In the genomic region with DNA sequence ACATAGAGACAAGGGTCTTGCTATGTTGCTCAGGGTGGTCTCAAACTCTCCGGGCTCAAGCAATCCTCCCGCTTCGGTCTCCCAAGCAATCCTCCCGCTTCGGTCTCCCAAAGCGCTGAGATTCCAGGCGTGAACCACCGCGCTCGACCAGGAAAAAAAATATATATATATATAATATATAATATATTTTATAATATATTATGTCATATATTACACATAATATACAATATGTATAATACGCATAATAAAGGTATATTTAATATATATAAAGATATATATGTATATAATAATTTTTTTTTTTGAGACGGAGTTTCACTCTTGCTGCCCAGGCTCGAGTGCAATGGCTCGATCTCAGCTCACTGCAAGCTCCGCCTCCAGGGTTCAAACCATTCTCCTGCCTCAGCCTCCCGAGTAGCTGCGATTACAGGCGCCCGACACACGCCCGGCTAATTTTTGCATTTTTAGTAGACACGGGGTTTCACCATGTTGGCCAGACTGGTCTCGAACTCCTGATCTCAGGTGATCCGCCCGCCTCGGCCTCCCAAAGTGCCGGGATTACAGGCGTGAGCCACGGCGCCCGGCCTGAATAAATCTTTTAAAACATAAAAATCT, we compare ENCODE assay signal across 8 cellular contexts. TPM values are rescaled to one million over a fixed set of nuclear protein-coding genes. Genes with fewer than 3 reads are reported as not detected.
A peak's percentile ranks its signal among the peaks of the same experiment; 100 is the strongest.
DNase-seq lines count a peak whose midpoint lies in the region; ATAC-seq, FAIRE-seq and TF ChIP-seq lines count a peak whose summit lies in the region.
"Not testable (repeated sequence)": the region's sequence is repeated elsewhere in the genome, so short reads cannot be mapped to it uniquely, and the experiment has no call there.

No MANE protein-coding gene starts in this region.

- not testable (repeated sequence) for H3K4me1 ChIP-seq in A549; K562 (replicated peaks in 1 of 2; ENCODE audit: control insufficient read depth in 2 of 2, insufficient read depth in 2 of 2, low read length in 2 of 2); heart right ventricle; neuron (ENCODE audit: insufficient read depth, low read length)

- not testable (repeated sequence) for H3K27ac Mint-ChIP-seq in activated CD8-positive, alpha-beta memory T cell treated with anti-CD3 and anti-CD28 coated beads, Interleukin-2, amount 10 ng/mL, durations not matched to agents 7 days and 5 days

- not testable (repeated sequence) for H3K79me2 ChIP-seq in K562 (ENCODE audit: control insufficient read depth, insufficient read depth, low read length)

- not testable (repeated sequence) for TF ChIP-seq POLR2A in A549 (IDR thresholded peaks at IDR 0.05; ENCODE audit: low read length); K562 (conservative IDR thresholded peaks at IDR 0.05)

- H3K4me3 ChIP-seq in A549 (peak overlapping the region; percentile 38), K562 (peak overlapping the region; percentile 21; the same call in 1 of the 2 replicates), heart right ventricle (peak overlapping the region in 7 of 10 donors; percentile 7 to 35 (median 29)), neuron (ENCODE audit: low read length) (peak overlapping the region; percentile 26)

- CTCF ChIA-PET in A549 (lab: Yijun Ruan, JAX); activated CD8-positive, alpha-beta memory T cell treated with anti-CD3 and anti-CD28 coated beads, Interleukin-2, amount 10 ng/mL, durations not matched to agents 7 days and 5 days (lab: Charles Lee); K562 (lab: Yijun Ruan, JAX; ENCODE audit: low intra/inter-chr PET ratio): not testable (repeated sequence)

- 37% methylated on average over 11 of the region's 31 CpGs for WGBS in A549 (ENCODE audit: missing lambda C conversion rate)
- 11% methylated on average over 11 of the region's 31 CpGs for WGBS in K562 (ENCODE audit: insufficient coverage, low coverage, missing lambda C conversion rate)
- 72 to 76% methylated on average over 11 of the region's 31 CpGs for WGBS in heart right ventricle, 2 donors

- H3K4me2 ChIP-seq in A549 (peak overlapping the region; percentile 38; the same call in 1 of the 3 replicates), K562 (ENCODE audit: insufficient read depth, low read length) (peak overlapping the region; percentile 25; the same call in 1 of the 2 replicates)

- H3K9me3 Mint-ChIP-seq in activated CD8-positive, alpha-beta memory T cell treated with anti-CD3 and anti-CD28 coated beads, Interleukin-2, amount 10 ng/mL, durations not matched to agents 7 days and 5 days (ENCODE audit: low read depth): not testable (repeated sequence)

- in situ Hi-C loops in K562 (cut with MboI): loop anchor here (25.0 kb wide), 1 partner anchor 1877 kb away; no protein-coding TSS in a partner anchor

- not testable (repeated sequence) for TF ChIP-seq EP300 in A549 (IDR thresholded peaks at IDR 0.05); K562 (IDR thresholded peaks at IDR 0.05; ENCODE audit: low read length)

- not testable (repeated sequence) for TF ChIP-seq CTCF in A549 (IDR thresholded peaks at IDR 0.05); K562 (IDR thresholded peaks at IDR 0.05 in 2 of 3, conservative IDR thresholded peaks at IDR 0.05 in 1 of 3; ENCODE audit: insufficient read depth in 2 of 3, low read depth in 1 of 3, low read length in 3 of 3); heart right ventricle (IDR thresholded peaks at IDR 0.05)

- H3K9ac ChIP-seq in K562 (ENCODE audit: insufficient read depth in 1 of 2, low read depth in 2 of 2, low read length in 2 of 2): peak overlapping the region in 1 of 2 experiments; percentile 74; a peak in 1 of 4 replicates

- not testable (repeated sequence) for DNase-seq in A549 (ENCODE audit: low read depth in 1 of 2, low spot score in 1 of 2); RCC 7860 (ENCODE audit: low spot score); activated CD8-positive, alpha-beta memory T cell treated with anti-CD3 and anti-CD28 coated beads, Interleukin-2, amount 10 ng/mL, durations not matched to agents 7 days and 5 days; heart right ventricle
- DNase-seq in K562 (ENCODE audit: extremely low read depth in 1 of 4, low spot score in 3 of 4): peak in 1 of 4 experiments; percentile 0

- not testable (repeated sequence) for H3K36me3 Mint-ChIP-seq in activated CD8-positive, alpha-beta memory T cell treated with anti-CD3 and anti-CD28 coated beads, Interleukin-2, amount 10 ng/mL, durations not matched to agents 7 days and 5 days

- not testable (repeated sequence) for TF ChIP-seq RAD21 in A549 (conservative IDR thresholded peaks at IDR 0.05 in 1 of 2, IDR thresholded peaks at IDR 0.05 in 1 of 2); K562 (CRISPR knock-in tag; conservative IDR thresholded peaks at IDR 0.05 in 1 of 2, IDR thresholded peaks at IDR 0.05 in 1 of 2)

- ATAC-seq in A549: peak in 1 of 2 experiments; percentile 5; a peak in 3 of 6 replicates
- ATAC-seq in GM18517 (IDR thresholded peaks at IDR 0.05; ENCODE audit: unreplicated experiment): peak; percentile 18
- ATAC-seq in HG03432 (IDR thresholded peaks at IDR 0.05; ENCODE audit: unreplicated experiment): peak; percentile 13
- peak; percentile 31 for ATAC-seq in activated CD8-positive, alpha-beta memory T cell treated with anti-CD3 and anti-CD28 coated beads, Interleukin-2, amount 10 ng/mL, durations not matched to agents 7 days and 5 days
- ATAC-seq in K562: peak; percentile 42
- ATAC-seq in heart right ventricle: not testable (repeated sequence)

- H3K9me3 ChIP-seq in A549; K562 (replicated peaks; ENCODE audit: control insufficient read depth, insufficient read depth, low read depth, low read length); heart right ventricle; neuron (ENCODE audit: low read length): not testable (repeated sequence)

- H3K27ac ChIP-seq in A549: 0 out of 6 replicates have a peak overlapping the region, but pooled peaks of 1 of the 2 experiments have one; percentile 45
- H3K27ac ChIP-seq in K562 (ENCODE audit: extremely low read depth, low read depth, low read length); heart right ventricle: not testable (repeated sequence)

- H3K27me3 ChIP-seq in K562 (ENCODE audit: control insufficient read depth in 2 of 2, insufficient read depth in 2 of 2, low read length in 2 of 2); heart right ventricle; neuron (ENCODE audit: insufficient read depth, low read length): not testable (repeated sequence)

- not testable (repeated sequence) for H3K27me3 Mint-ChIP-seq in activated CD8-positive, alpha-beta memory T cell treated with anti-CD3 and anti-CD28 coated beads, Interleukin-2, amount 10 ng/mL, durations not matched to agents 7 days and 5 days

- not testable (repeated sequence) for H3K9me1 ChIP-seq in K562 (ENCODE audit: control insufficient read depth, insufficient read depth, low read length)

- H2AFZ ChIP-seq in K562 (ENCODE audit: low read depth, low read length); neuron (ENCODE audit: low read depth, low read length): not testable (repeated sequence)

- H3K4me1 Mint-ChIP-seq in activated CD8-positive, alpha-beta memory T cell treated with anti-CD3 and anti-CD28 coated beads, Interleukin-2, amount 10 ng/mL, durations not matched to agents 7 days and 5 days: not testable (repeated sequence)

- not testable (repeated sequence) for H4K20me1 ChIP-seq in K562 (replicated peaks; ENCODE audit: control insufficient read depth, insufficient read depth, low read length)

- POLR2A ChIA-PET in A549 (lab: Yijun Ruan, JAX); K562 (lab: Yijun Ruan, JAX): not testable (repeated sequence)

- peak overlapping the region; percentile 63 for H3K4me3 Mint-ChIP-seq in activated CD8-positive, alpha-beta memory T cell treated with anti-CD3 and anti-CD28 coated beads, Interleukin-2, amount 10 ng/mL, durations not matched to agents 7 days and 5 days

- not testable (repeated sequence) for BruUV-seq in K562 (replicated peaks; lab: Mats Ljungman, UMichigan)

- not testable (repeated sequence) for FAIRE-seq in A549 (lab: Jason Lieb, UNC); K562 (lab: Jason Lieb, UNC)
- FAIRE-seq in RCC 7860 (lab: Jason Lieb, UNC): peak; percentile 49

- intact Hi-C loops in K562 (cut with micrococcal nuclease); heart right ventricle (cut with DNase I): not testable (repeated sequence)

- H3K36me3 ChIP-seq in K562 (ENCODE audit: control insufficient read depth, insufficient read depth, low read length); heart right ventricle; neuron (ENCODE audit: insufficient read depth, low read length): not testable (repeated sequence)

RNA-seq across cellular contexts. Expression of a gene that starts 38.2 kb away (rescaled TPM):
- polyA plus RNA-seq in A549 (2011; rRNA removed) (13.8 and 16.0 TPM in 2 replicates), A549 (2017; fragmentation: RNase III; extraction: RNeasy Plus Mini Kit Qiagen cat#74134 plus additional on column Dnase treatment) (4.8 to 6.6 TPM (median 5.5 TPM) in 3 replicates), K562 (2011; rRNA removed) (9.7 and 11.0 TPM in 2 replicates), K562 (2014; fragmentation: Illumina TruSeq; extraction: Trizol) (3.2 and 5.2 TPM in 2 replicates), K562 (2014; fragmentation: Nextera tagmentation; extraction: Ambion mirVana) (1 to 10 TPM; 2.1 to 2.3 TPM), K562 (2014; rRNA removed) (7.0 and 8.1 TPM in 2 replicates), heart right ventricle (10 to 100 TPM; 10.1 to 24.4 TPM)
- 3.3 and 4.2 TPM in 2 replicates for polyA plus RNA-seq in A549 (2012; cell fraction: cytosol; rRNA removed)
- polyA plus RNA-seq in A549 (2012; cell fraction: nucleus; rRNA removed): 3.7 and 6.2 TPM in 2 replicates
- 5.0 and 7.7 TPM in 2 replicates for polyA minus RNA-seq in A549 (2011; rRNA and poly(A)+ RNA removed)
- total RNA-seq in activated CD8-positive, alpha-beta memory T cell treated with anti-CD3 and anti-CD28 coated beads, Interleukin-2, amount 10 ng/mL, durations not matched to agents 7 days and 5 days: 1 to 10 TPM; 5.9 to 7.1 TPM
- 7.9 and 8.3 TPM in 2 replicates for total RNA-seq in K562 (2011; cell fraction: chromatin; rRNA removed; ENCODE audit: low replicate concordance)
- total RNA-seq in K562 (2011; cell fraction: nucleolus; rRNA removed): 4.0 and 4.3 TPM in 2 replicates
- total RNA-seq in K562 (2011; cell fraction: nucleoplasm; rRNA removed): 7.0 and 8.1 TPM in 2 replicates
- total RNA-seq in K562 (2014; rRNA removed) (4.4 and 7.4 TPM in 2 replicates), K562 (2014; rRNA removed; fragmentation: Illumina TruSeq; extraction: Trizol) (1.9 and 2.6 TPM in 2 replicates), K562 (2015; rRNA removed; fragmentation: Illumina TruSeq; extraction: Trizol) (1.7 and 5.8 TPM in 2 replicates), K562 (2021) (7.5 and 7.9 TPM in 2 replicates), heart right ventricle (10 to 100 TPM; 12.4 to 26.1 (median 17.7) TPM)
- polyA plus RNA-seq in K562 (2011; cell fraction: cytosol; rRNA removed): 5.7 and 6.2 TPM in 2 replicates
- polyA plus RNA-seq in K562 (2011; cell fraction: nucleus; rRNA removed): 3.9 and 8.2 TPM in 2 replicates
- 12.6 and 15.2 TPM in 2 replicates for polyA plus RNA-seq in K562 (2012)
- 1.4 and 4.0 TPM in 2 replicates for polyA minus RNA-seq in K562 (2011; rRNA and poly(A)+ RNA removed)
- 1.9 and 3.5 TPM in 2 replicates for polyA minus RNA-seq in K562 (2011; cell fraction: cytosol; rRNA and poly(A)+ RNA removed)
- 1.2 and 3.2 TPM in 2 replicates for polyA minus RNA-seq in K562 (2011; cell fraction: nucleus; rRNA and poly(A)+ RNA removed)
